23 cellular contexts compared by ENCODE assay signal in the genomic region with DNA sequence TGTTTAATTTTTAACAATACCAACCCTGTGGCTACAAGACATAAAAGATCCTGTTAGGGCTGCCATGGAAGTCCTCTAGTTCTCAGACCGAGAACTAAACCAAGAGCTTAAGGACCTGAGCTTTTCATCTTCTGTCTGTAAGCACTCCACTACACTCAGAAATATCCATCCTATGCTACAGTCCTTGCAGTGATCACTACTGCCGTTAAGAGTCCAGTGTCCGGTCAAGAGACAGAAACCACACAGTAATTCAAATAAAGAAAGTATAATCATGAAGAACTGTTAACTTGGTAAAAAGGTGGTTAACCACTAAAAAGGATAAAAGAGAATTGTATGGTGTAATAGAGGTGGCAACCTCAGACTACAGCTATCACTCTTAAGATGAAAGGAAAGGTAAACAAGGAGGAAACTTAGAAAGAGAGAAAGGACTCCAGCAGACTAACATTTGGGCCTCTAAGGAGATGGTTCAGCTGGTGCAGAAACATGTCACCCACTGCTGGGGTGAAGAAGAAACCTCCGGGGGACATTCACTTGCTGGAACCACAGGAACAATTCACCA. TPM values are rescaled to one million over a fixed set of nuclear protein-coding genes. Genes with fewer than 3 reads are reported as not detected.
DNase-seq lines count a peak whose midpoint lies in the region; ATAC-seq, FAIRE-seq and TF ChIP-seq lines count a peak whose summit lies in the region.
"Had no signal": no experiment of that assay in that cellular context is flagged by ENCODE, and none has a peak within 500 bp of the region (broad histone marks: within the 10 kb centered on the region; RNA-seq: fewer than 3 reads in every experiment).

No MANE protein-coding gene starts in this region.

- TF ChIP-seq POLR2A in gastroesophageal sphincter (IDR thresholded peaks at IDR 0.05) = no peak

- peaks cover 3% of the 10 kb centered on the region for H3K36me3 ChIP-seq in CD4-positive, alpha-beta memory T cell (ENCODE audit: insufficient read depth, low read length)
- no peaks in the 10 kb centered on the region for H3K36me3 ChIP-seq in mesendoderm (ENCODE audit: control insufficient read depth, insufficient read depth, low read length)
- H3K36me3 ChIP-seq in gastroesophageal sphincter = peaks cover 0 to 14% of the 10 kb centered on the region in 2 donors
- H3K36me3 ChIP-seq: breast epithelium, HAP-1, uterus had no signal

- H3K79me1 ChIP-seq in mesendoderm (ENCODE audit: low read length) = no peaks in the 10 kb centered on the region

- no peak overlapping the region for H2BK120ac ChIP-seq in mesendoderm (ENCODE audit: low read depth, low read length)

- H3K27ac ChIP-seq in CD4-positive, alpha-beta memory T cell (ENCODE audit: low read depth, low read length) = no peak overlapping the region
- no peak overlapping the region for H3K27ac ChIP-seq in mesendoderm (ENCODE audit: low read depth, low read length)
- H3K27ac ChIP-seq in gastroesophageal sphincter = peak overlapping the region in 1 of 4 donors; percentile 83
- H3K27ac ChIP-seq: breast epithelium, epithelial cell of prostate, KMS-11, left ventricle myocardium inferior, uterus had no signal

- no peak for TF ChIP-seq EP300 in gastroesophageal sphincter (IDR thresholded peaks at IDR 0.05)

- peak overlapping the region in 3 of 8 donors; percentile 12 to 64 (median 17) for H3K4me3 Mint-ChIP-seq in CD4-positive, alpha-beta memory T cell
- no peak overlapping the region for H3K4me3 Mint-ChIP-seq in WTC11
- H3K4me3 Mint-ChIP-seq: CD14-positive monocyte; stimulated activated naive CD8-positive, alpha-beta T cell treated with anti-CD3 and anti-CD28 coated beads, Interleukin-15, Interleukin-2, amounts not matched to agents 100 ng/mL and 50 ng/mL, for 24 hours had no signal

- H3K18ac ChIP-seq in mesendoderm (ENCODE audit: low read length) = no peak overlapping the region

- H2BK15ac ChIP-seq in mesendoderm (replicated peaks; ENCODE audit: low read depth) = peak overlapping the region; percentile 85

- H3K4me3 ChIP-seq in CD4-positive, alpha-beta memory T cell (ENCODE audit: low read length in 2 of 2) = no peak overlapping the region
- H3K4me3 ChIP-seq in mesendoderm (ENCODE audit: low read length) (no peak overlapping the region), gastroesophageal sphincter (no peak overlapping the region)
- H3K4me3 ChIP-seq: breast epithelium, HAP-1, left ventricle myocardium inferior, uterus had no signal

- WGBS in mesendoderm (ENCODE audit: extremely low coverage, insufficient coverage, low lambda C conversion rate) = no CpG with 5 or more reads among the region's 4 CpGs
- WGBS in gastroesophageal sphincter (ENCODE audit: low coverage in 1 of 2), 2 donors = 91 to 100% methylated on average over 1 to 4 of the region's 4 CpGs

- H2BK5ac ChIP-seq in mesendoderm (ENCODE audit: low read length) = no peak overlapping the region

- no peaks in the 10 kb centered on the region for H3K79me2 ChIP-seq in mesendoderm (ENCODE audit: control insufficient read depth, insufficient read depth, low read length)

- no peak overlapping the region for H3K56ac ChIP-seq in mesendoderm (ENCODE audit: low read length)

- H4K5ac ChIP-seq in mesendoderm (ENCODE audit: low read length) = no peak overlapping the region

- CTCF ChIA-PET in CD4-positive, alpha-beta memory T cell (lab: Charles Lee; ENCODE audit: partially characterized antibody) = interaction anchor here (1.3 kb wide), 1 partner anchor 24 kb away, joined by 3 read pairs; no protein-coding TSS in a partner anchor
- CTCF ChIA-PET in WTC11 (lab: Charles Lee) = no interaction called here

- peak overlapping the region in 4 of 7 donors; percentile 23 to 71 (median 46) for H3K27ac Mint-ChIP-seq in CD4-positive, alpha-beta memory T cell
- peak overlapping the region; percentile 78 for H3K27ac Mint-ChIP-seq in WTC11
- H3K27ac Mint-ChIP-seq: CD14-positive monocyte; stimulated activated naive CD8-positive, alpha-beta T cell treated with anti-CD3 and anti-CD28 coated beads, Interleukin-15, Interleukin-2, amounts not matched to agents 100 ng/mL and 50 ng/mL, for 24 hours had no signal

- POLR2A ChIA-PET in CD4-positive, alpha-beta memory T cell (lab: Charles Lee; ENCODE audit: partially characterized antibody) = interaction anchor here (1.2 kb wide), 1 partner anchor 260 kb away, joined by 4 read pairs; a partner anchor contains a TSS
- POLR2A ChIA-PET in WTC11 (lab: Charles Lee) = no interaction called here

- H2AK5ac ChIP-seq in mesendoderm (ENCODE audit: low read length) = no peak overlapping the region

- peaks cover 49 to 54% of the 10 kb centered on the region in 2 donors for H3K36me3 Mint-ChIP-seq in CD4-positive, alpha-beta memory T cell
- H3K36me3 Mint-ChIP-seq in WTC11 = peaks cover 45% of the 10 kb centered on the region

- H3K9me3 ChIP-seq in CD4-positive, alpha-beta memory T cell (ENCODE audit: control insufficient read depth in 1 of 2, low read length in 2 of 2) = no peaks in the 10 kb centered on the region
- no peaks in the 10 kb centered on the region for H3K9me3 ChIP-seq in gastroesophageal sphincter
- H3K9me3 ChIP-seq: breast epithelium, HAP-1, left ventricle myocardium inferior, uterus had no signal

- peak; percentile 55 for FAIRE-seq in D721Med (lab: Jason Lieb, UNC)
- FAIRE-seq: colon had no signal

- H4K8ac ChIP-seq in mesendoderm (ENCODE audit: low read depth, low read length) = no peak overlapping the region

- no peak overlapping the region for H3K9ac ChIP-seq in mesendoderm (ENCODE audit: low read length)
- H3K9ac ChIP-seq: KMS-11 had no signal

- H3K27me3 Mint-ChIP-seq in CD4-positive, alpha-beta memory T cell = no peaks in the 10 kb centered on the region
- no peaks in the 10 kb centered on the region for H3K27me3 Mint-ChIP-seq in WTC11 (ENCODE audit: low read depth)
- H3K27me3 Mint-ChIP-seq: stimulated activated naive CD8-positive, alpha-beta T cell treated with anti-CD3 and anti-CD28 coated beads, Interleukin-15, Interleukin-2, amounts not matched to agents 100 ng/mL and 50 ng/mL, for 24 hours had no signal

- H3K4ac ChIP-seq in mesendoderm (ENCODE audit: low read depth, low read length) = no peak overlapping the region

- peak in 4 of 5 donors; percentile 14 to 29 (median 22) for DNase-seq in CD4-positive, alpha-beta memory T cell
- DNase-seq in D721Med (ENCODE audit: insufficient read length, low spot score) = no peak
- DNase-seq in WTC11 (ENCODE audit: low spot score) = no peak
- DNase-seq in mesendoderm = no peak
- DNase-seq in DMS 273 (lab: John Stamatoyannopoulos, UW; ENCODE audit: unreplicated experiment) = no peak
- no peak for DNase-seq in DMS114 treated with DMSO at 0.1 percent for 48 hours (lab: John Stamatoyannopoulos, UW; ENCODE audit: unreplicated experiment)
- DNase-seq: activated naive CD4-positive, alpha-beta T cell; DMS153; effector CD4-positive, alpha-beta T cell; glutamatergic neuron; islet precursor cell; left ventricle myocardium inferior; NCI-H1436; NCI-H748 treated with DMSO at 0.1 percent for 48 hours; uterus had no signal

- ATAC-seq in WTC11 (no peak), gastroesophageal sphincter (no peak)

- no peak overlapping the region for H3K23ac ChIP-seq in mesendoderm (ENCODE audit: low read length)

- H3K9me3 Mint-ChIP-seq in CD4-positive, alpha-beta memory T cell = no peaks in the 10 kb centered on the region
- H3K9me3 Mint-ChIP-seq in WTC11 = peaks cover 13% of the 10 kb centered on the region; the same call in 1 of the 2 replicates

- peaks cover 11% of the 10 kb centered on the region for H3K4me1 ChIP-seq in CD4-positive, alpha-beta memory T cell (ENCODE audit: insufficient read depth, low read length)
- H3K4me1 ChIP-seq in mesendoderm (ENCODE audit: control insufficient read depth, low read depth, low read length) (no peaks in the 10 kb centered on the region), gastroesophageal sphincter (peaks cover 3 to 26% (median 16%) of the 10 kb centered on the region in 3 donors)
- H3K4me1 ChIP-seq: breast epithelium, HAP-1, left ventricle myocardium inferior, uterus had no signal

- TF ChIP-seq CTCF in D721Med (IDR thresholded peaks at IDR 0.05; ENCODE audit: insufficient read depth, missing control alignments) = no peak
- TF ChIP-seq CTCF in WTC11 (IDR thresholded peaks at IDR 0.05) = no peak
- no peak for TF ChIP-seq CTCF in gastroesophageal sphincter (IDR thresholded peaks at IDR 0.05)

- intact Hi-C loops in CD4-positive, alpha-beta memory T cell (cut with micrococcal nuclease) = no loop called here

- peaks cover 17 to 56% (median 29%) of the 10 kb centered on the region in 4 donors for H3K4me1 Mint-ChIP-seq in CD4-positive, alpha-beta memory T cell
- peaks cover 44% of the 10 kb centered on the region for H3K4me1 Mint-ChIP-seq in WTC11

- H3K4me2 ChIP-seq in mesendoderm (ENCODE audit: low read length) = no peak overlapping the region
- H3K4me2 ChIP-seq: KMS-11 had no signal

- H3K27me3 ChIP-seq in CD4-positive, alpha-beta memory T cell (ENCODE audit: insufficient read depth, low read length) = no peaks in the 10 kb centered on the region
- H3K27me3 ChIP-seq in mesendoderm (ENCODE audit: insufficient read depth, low read length, poor library complexity) (no peaks in the 10 kb centered on the region), gastroesophageal sphincter (no peaks in the 10 kb centered on the region)
- H3K27me3 ChIP-seq: breast epithelium, uterus had no signal

TF ChIP-seq in WTC11, 78 proteins besides CTCF, POLR2A, EP300 and RAD21 (continues in another document):
- no peak for TF ChIP-seq CREB1 (CRISPR knock-in tag; IDR thresholded peaks at IDR 0.05)
- TF ChIP-seq RELA (CRISPR knock-in tag; IDR thresholded peaks at IDR 0.05; ENCODE audit: borderline replicate concordance) = no peak

RNA-seq across cellular contexts. Expression of a gene that starts 22.1 kb away (rescaled TPM):
- 10 to 100 TPM; 69.9 to 74.8 TPM for total RNA-seq in CD4-positive, alpha-beta memory T cell
- polyA plus RNA-seq in CD4-positive, alpha-beta memory T cell = 100 to 1,000 TPM in 1 of 2 donors, 10 to 100 TPM in 1; 88.5 to 112 TPM
- total RNA-seq in WTC11 (2021) (512 to 538 TPM (median 516 TPM) in 3 replicates), gastroesophageal sphincter (100 to 1,000 TPM; 332 to 411 (median 384) TPM)
- 282 TPM for polyA plus RNA-seq in mesendoderm (2013, experiment 1 of 2)
- 283 TPM for polyA plus RNA-seq in mesendoderm (2013, experiment 2 of 2)

Comparison
In these comparisons a context has a peak if more than half of its experiments do, and no peak if none do; other contexts are left out.
1. DNase-seq: peak in CD4-positive, alpha-beta memory T cell (4 of 5); none in D721Med (single experiment), WTC11 (single experiment), mesendoderm (single experiment), DMS 273 (single experiment) and DMS114 treated with DMSO at 0.1 percent for 48 hours (single experiment).